Comparison of ENCODE assay signal across 1 cellular context in genomic region chr2:56687169-56687568, GRCh38.
TF ChIP-seq lines count a peak whose summit lies in the region.

No MANE protein-coding gene starts in this region.

TF ChIP-seq in SK-N-SH, 30 proteins besides CTCF, POLR2A, EP300 and RAD21 (continued from another document):
- TF ChIP-seq IRF3 (IDR thresholded peaks at IDR 0.05; ENCODE audit: low read depth, low read length) (no peak), NFIC (IDR thresholded peaks at IDR 0.05; ENCODE audit: borderline replicate concordance) (peak; percentile 88), PBX3 (IDR thresholded peaks at IDR 0.05) (peak; percentile 97), GABPA (IDR thresholded peaks at IDR 0.05; ENCODE audit: low read depth) (no peak), FOXM1 (IDR thresholded peaks at IDR 0.05; ENCODE audit: low read depth) (peak; percentile 60; the same call in 1 of the 2 replicates), POLR2AphosphoS5 (IDR thresholded peaks at IDR 0.05; ENCODE audit: low read depth, low read length) (no peak; the same call in 1 of the 2 replicates), JUND (IDR thresholded peaks at IDR 0.05) (peak; percentile 89), FOXJ3 (CRISPR knock-in tag; IDR thresholded peaks at IDR 0.05) (no peak), TEAD4 (IDR thresholded peaks at IDR 0.05; ENCODE audit: borderline replicate concordance, insufficient read depth) (peak; percentile 92), RFX5 (IDR thresholded peaks at IDR 0.05; ENCODE audit: low read length) (no peak), RCOR1 (IDR thresholded peaks at IDR 0.05; ENCODE audit: low read length) (no peak), EZH2phosphoT487 (IDR thresholded peaks at IDR 0.05; ENCODE audit: borderline replicate concordance, low read depth) (no peak), TAF1 (IDR thresholded peaks at IDR 0.05; ENCODE audit: borderline replicate concordance, low read depth, low read length) (no peak; the same call in 1 of the 2 replicates), TCF12 (IDR thresholded peaks at IDR 0.05) (peak; percentile 90), MEF2A (IDR thresholded peaks at IDR 0.05; ENCODE audit: borderline replicate concordance, low read depth) (peak; percentile 43; the same call in 1 of the 2 replicates), GATA2 (CRISPR knock-in tag; IDR thresholded peaks at IDR 0.05) (no peak), USF1 (IDR thresholded peaks at IDR 0.05; ENCODE audit: borderline replicate concordance, low read depth) (no peak)
- TF ChIP-seq, protein P1, sequence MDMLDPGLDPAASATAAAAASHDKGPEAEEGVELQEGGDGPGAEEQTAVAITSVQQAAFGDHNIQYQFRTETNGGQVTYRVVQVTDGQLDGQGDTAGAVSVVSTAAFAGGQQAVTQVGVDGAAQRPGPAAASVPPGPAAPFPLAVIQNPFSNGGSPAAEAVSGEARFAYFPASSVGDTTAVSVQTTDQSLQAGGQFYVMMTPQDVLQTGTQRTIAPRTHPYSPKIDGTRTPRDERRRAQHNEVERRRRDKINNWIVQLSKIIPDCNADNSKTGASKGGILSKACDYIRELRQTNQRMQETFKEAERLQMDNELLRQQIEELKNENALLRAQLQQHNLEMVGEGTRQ (IDR thresholded peaks at IDR 0.05; ENCODE audit: borderline replicate concordance, low read depth, low read length) = no peak
- TF ChIP-seq, protein P2, sequence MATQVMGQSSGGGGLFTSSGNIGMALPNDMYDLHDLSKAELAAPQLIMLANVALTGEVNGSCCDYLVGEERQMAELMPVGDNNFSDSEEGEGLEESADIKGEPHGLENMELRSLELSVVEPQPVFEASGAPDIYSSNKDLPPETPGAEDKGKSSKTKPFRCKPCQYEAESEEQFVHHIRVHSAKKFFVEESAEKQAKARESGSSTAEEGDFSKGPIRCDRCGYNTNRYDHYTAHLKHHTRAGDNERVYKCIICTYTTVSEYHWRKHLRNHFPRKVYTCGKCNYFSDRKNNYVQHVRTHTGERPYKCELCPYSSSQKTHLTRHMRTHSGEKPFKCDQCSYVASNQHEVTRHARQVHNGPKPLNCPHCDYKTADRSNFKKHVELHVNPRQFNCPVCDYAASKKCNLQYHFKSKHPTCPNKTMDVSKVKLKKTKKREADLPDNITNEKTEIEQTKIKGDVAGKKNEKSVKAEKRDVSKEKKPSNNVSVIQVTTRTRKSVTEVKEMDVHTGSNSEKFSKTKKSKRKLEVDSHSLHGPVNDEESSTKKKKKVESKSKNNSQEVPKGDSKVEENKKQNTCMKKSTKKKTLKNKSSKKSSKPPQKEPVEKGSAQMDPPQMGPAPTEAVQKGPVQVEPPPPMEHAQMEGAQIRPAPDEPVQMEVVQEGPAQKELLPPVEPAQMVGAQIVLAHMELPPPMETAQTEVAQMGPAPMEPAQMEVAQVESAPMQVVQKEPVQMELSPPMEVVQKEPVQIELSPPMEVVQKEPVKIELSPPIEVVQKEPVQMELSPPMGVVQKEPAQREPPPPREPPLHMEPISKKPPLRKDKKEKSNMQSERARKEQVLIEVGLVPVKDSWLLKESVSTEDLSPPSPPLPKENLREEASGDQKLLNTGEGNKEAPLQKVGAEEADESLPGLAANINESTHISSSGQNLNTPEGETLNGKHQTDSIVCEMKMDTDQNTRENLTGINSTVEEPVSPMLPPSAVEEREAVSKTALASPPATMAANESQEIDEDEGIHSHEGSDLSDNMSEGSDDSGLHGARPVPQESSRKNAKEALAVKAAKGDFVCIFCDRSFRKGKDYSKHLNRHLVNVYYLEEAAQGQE (IDR thresholded peaks at IDR 0.05; ENCODE audit: low read depth, low read length) = no peak
TF ChIP-seq in SK-N-SH: peak in this region for 11.
